17 cellular contexts compared by ENCODE assay signal in genomic region chr2:11239718-11240462, GRCh38.
DNase-seq lines count a peak whose midpoint lies in the region; ATAC-seq, FAIRE-seq and TF ChIP-seq lines count a peak whose summit lies in the region.
"Had no signal": no experiment of that assay in that cellular context is flagged by ENCODE, and none has a peak within 500 bp of the region (broad histone marks: within the 10 kb centered on the region; RNA-seq: fewer than 3 reads in every experiment).

No MANE protein-coding gene starts in this region.

- no peak overlapping the region for H3K27ac ChIP-seq in BLaER1
- no peak overlapping the region for H3K27ac ChIP-seq in mammary epithelial cell (ENCODE audit: insufficient read depth, low read depth, low read length)
- no peak overlapping the region for H3K27ac ChIP-seq in HepG2 (ENCODE audit: extremely low read length, insufficient read depth, low read length)
- H3K27ac ChIP-seq: HL-60, ovary had no signal

- TF ChIP-seq EP300 in HepG2 (IDR thresholded peaks at IDR 0.05; ENCODE audit: low read depth in 2 of 2, low read length in 2 of 2) (no peak), HepG2 (CRISPR knock-in tag; IDR thresholded peaks at IDR 0.05; ENCODE audit: borderline replicate concordance) (peak; percentile 39; the same call in 1 of the 2 replicates)

- BruUV-seq in mammary epithelial cell (replicated peaks; lab: Mats Ljungman, UMichigan) (no TSS peak), HepG2 (replicated peaks; lab: Mats Ljungman, UMichigan) (no TSS peak)

- in situ Hi-C loops in mammary epithelial cell (cut with MboI; ENCODE audit: low sequenced_read_pairs in 2 of 2), result loop anchor here (10.0 kb wide), 2 partner anchors 165 to 175 kb away; no protein-coding TSS in a partner anchor
- in situ Hi-C loops in HepG2 (cut with HindIII; ENCODE audit: extremely low pct_ligation_motif_present, low pct_unique_long_range_greater_than_20kb), result loop anchor here (5.0 kb wide), 1 partner anchor 167 kb away; no protein-coding TSS in a partner anchor

- H3K36me3 ChIP-seq in BLaER1, result peaks cover 20% of the 10 kb centered on the region
- H3K36me3 ChIP-seq in Loucy (ENCODE audit: insufficient read depth, low read length), result peaks cover 35% of the 10 kb centered on the region
- H3K36me3 ChIP-seq in mammary epithelial cell (ENCODE audit: insufficient read depth, low read length), result no peaks in the 10 kb centered on the region
- peaks cover 15 to 69% of the 10 kb centered on the region in 2 experiments for H3K36me3 ChIP-seq in HepG2 (replicated peaks in 1 of 2; ENCODE audit: control insufficient read depth in 1 of 2, insufficient read depth in 2 of 2, low read length in 2 of 2)
- H3K36me3 ChIP-seq: ovary had no signal

- peak overlapping the region; percentile 63 for H3K4me2 ChIP-seq in BLaER1
- peak overlapping the region; percentile 32 for H3K4me2 ChIP-seq in Loucy (ENCODE audit: low read depth, low read length, poor library complexity, severe bottlenecking)
- H3K4me2 ChIP-seq in mammary epithelial cell (ENCODE audit: insufficient read depth, low read depth, low read length), result no peak overlapping the region
- H3K4me2 ChIP-seq in HepG2 (ENCODE audit: low read depth, low read length), result no peak overlapping the region

- 51% methylated on average over 5 of the region's 5 CpGs for WGBS in mammary epithelial cell (ENCODE audit: low coverage, missing lambda C conversion rate)
- WGBS in HepG2 (ENCODE audit: low lambda C conversion rate), result 88% methylated on average over 5 of the region's 5 CpGs

- TF ChIP-seq POLR2A in HepG2 (IDR thresholded peaks at IDR 0.05; ENCODE audit: insufficient read depth in 1 of 2, low read depth in 2 of 2, low read length in 2 of 2), result no peak

- no peaks in the 10 kb centered on the region for H3F3A ChIP-seq in Loucy (ENCODE audit: low read depth)

- H3K9ac ChIP-seq in BLaER1, result no peak overlapping the region
- H3K9ac ChIP-seq in Loucy (ENCODE audit: low read depth, low read length, poor library complexity, severe bottlenecking), result no peak overlapping the region
- no peak overlapping the region for H3K9ac ChIP-seq in mammary epithelial cell (ENCODE audit: insufficient read depth, low read length)
- no peak overlapping the region for H3K9ac ChIP-seq in HepG2 (ENCODE audit: insufficient read depth, low read depth, low read length)

- H2AFZ ChIP-seq in Loucy (ENCODE audit: low read length) (no peak overlapping the region), mammary epithelial cell (ENCODE audit: low read depth, low read length) (no peak overlapping the region), HepG2 (ENCODE audit: low read length) (no peak overlapping the region)

- FAIRE-seq in HepG2 (lab: Jason Lieb, UNC), result no peak

- H4K20me1 ChIP-seq in BLaER1, result peaks cover 69% of the 10 kb centered on the region
- H4K20me1 ChIP-seq in Loucy (ENCODE audit: insufficient read depth, low read length, poor library complexity, severe bottlenecking), result peaks cover 25% of the 10 kb centered on the region
- no peaks in the 10 kb centered on the region for H4K20me1 ChIP-seq in mammary epithelial cell (ENCODE audit: insufficient read depth, low read length)
- peaks cover 72% of the 10 kb centered on the region for H4K20me1 ChIP-seq in HepG2 (ENCODE audit: insufficient read depth, low read length)

- CTCF ChIA-PET in mammary epithelial cell (lab: Charles Lee; ENCODE audit: low non-redundant PET) (interaction anchor here (0.6 kb wide), 1 partner anchor 36 kb away, joined by 3 read pairs; no protein-coding TSS in a partner anchor), HepG2 (lab: Yijun Ruan, JAX; ENCODE audit: low intra/inter-chr PET ratio, low total read pairs) (no interaction called here)

- H3K4me1 ChIP-seq in BLaER1 (peaks cover 25% of the 10 kb centered on the region), Loucy (ENCODE audit: insufficient read depth, low read length, poor library complexity, severe bottlenecking) (peaks cover 17% of the 10 kb centered on the region), mammary epithelial cell (ENCODE audit: insufficient read depth, low read length) (peaks cover 8% of the 10 kb centered on the region), HepG2 (ENCODE audit: insufficient read depth, low read length) (peaks cover 37% of the 10 kb centered on the region)
- H3K4me1 ChIP-seq: Caco-2 had no signal

- H3K9me2 ChIP-seq in Loucy (replicated peaks; ENCODE audit: low read depth, low read length), result no peaks in the 10 kb centered on the region

- H3K4me3 ChIP-seq in BLaER1, result no peak overlapping the region
- H3K4me3 ChIP-seq in Loucy (ENCODE audit: low read length, poor library complexity, severe bottlenecking), result no peak overlapping the region
- no peak overlapping the region for H3K4me3 ChIP-seq in mammary epithelial cell (replicated peaks in 1 of 3; ENCODE audit: insufficient read depth in 1 of 3, low read depth in 2 of 3, low read length in 3 of 3)
- H3K4me3 ChIP-seq in HepG2 (replicated peaks in 1 of 3; ENCODE audit: insufficient read depth in 1 of 3, low read depth in 2 of 3, low read length in 3 of 3), result no peak overlapping the region
- H3K4me3 ChIP-seq: ovary had no signal

- H3K79me2 ChIP-seq in Loucy (ENCODE audit: insufficient read depth, low read length) (peaks cover 67% of the 10 kb centered on the region), mammary epithelial cell (ENCODE audit: insufficient read depth, low read length) (peaks cover 52% of the 10 kb centered on the region), HepG2 (ENCODE audit: insufficient read depth, low read length) (peaks cover 96% of the 10 kb centered on the region)

- no peak for TF ChIP-seq RAD21 in HepG2 (CRISPR knock-in tag; IDR thresholded peaks at IDR 0.05)

- DNase-seq in mammary epithelial cell (peak; percentile 57), HepG2 (ENCODE audit: low spot score) (peak; percentile 70), NCI-H1436 (lab: John Stamatoyannopoulos, UW) (no peak)
- DNase-seq in activated CD4-positive, CD25-positive, alpha-beta regulatory T cell (lab: John Stamatoyannopoulos, UW), result no peak
- DNase-seq: activated CD4-positive, alpha-beta memory T cell treated with anti-CD3 and anti-CD28 coated beads, Interleukin-2, amount 10 ng/mL, durations not matched to agents 7 days and 5 days; aorta; Caco-2; Kasumi-1; NCI-H2081; NCI-H774; ovary had no signal

- POLR2A ChIA-PET in HepG2 (lab: Yijun Ruan, JAX), result no interaction called here

- peak; percentile 54 for ATAC-seq in HepG2
- no peak for ATAC-seq in HG02759 (IDR thresholded peaks at IDR 0.05; ENCODE audit: unreplicated experiment)
- no peak for ATAC-seq in GM19397 (IDR thresholded peaks at IDR 0.05; ENCODE audit: unreplicated experiment)
- ATAC-seq: activated T-helper 17 cell treated with anti-CD3 and anti-CD28 coated beads, Interleukin-2, amount 50 U/mL, for 72 hours had no signal

- intact Hi-C loops in mammary epithelial cell (cut with micrococcal nuclease), result loop anchor here (5.0 kb wide), 1 partner anchor 102 kb away; the partner anchor contains the start of gene ROCK2
- intact Hi-C loops in HepG2 (cut with micrococcal nuclease; ENCODE audit: unreplicated experiment), result loop anchor here (2.0 to 5.0 kb wide), 2 partner anchors 103 to 172 kb away; no protein-coding TSS in a partner anchor

- no peaks in the 10 kb centered on the region for H3K9me3 ChIP-seq in BLaER1
- no peaks in the 10 kb centered on the region for H3K9me3 ChIP-seq in Loucy (ENCODE audit: insufficient read depth, low read depth, low read length)
- H3K9me3 ChIP-seq in mammary epithelial cell (replicated peaks; ENCODE audit: insufficient read depth, low read length), result no peaks in the 10 kb centered on the region
- H3K9me3 ChIP-seq in HepG2 (ENCODE audit: low read length), result no peaks in the 10 kb centered on the region
- H3K9me3 ChIP-seq: Caco-2, ovary had no signal

- TF ChIP-seq CTCF in Loucy (conservative IDR thresholded peaks at IDR 0.05; ENCODE audit: low read length) (no peak), mammary epithelial cell (conservative IDR thresholded peaks at IDR 0.05 in 1 of 2, IDR thresholded peaks at IDR 0.05 in 1 of 2; ENCODE audit: extremely low read depth in 1 of 2, insufficient read depth in 1 of 2, low read depth in 1 of 2, low read length in 2 of 2) (no peak), HepG2 (CRISPR knock-in tag; IDR thresholded peaks at IDR 0.05) (no peak)

- dilution Hi-C loops in mammary epithelial cell (cut with HindIII; ENCODE audit: low sequenced_read_pairs), result no loop called here

- H3K27me3 ChIP-seq in BLaER1, result no peaks in the 10 kb centered on the region
- no peaks in the 10 kb centered on the region for H3K27me3 ChIP-seq in Loucy (ENCODE audit: insufficient read depth, low read length, poor library complexity, severe bottlenecking)
- H3K27me3 ChIP-seq in mammary epithelial cell (ENCODE audit: insufficient read depth, low read length), result no peaks in the 10 kb centered on the region
- H3K27me3 ChIP-seq in HepG2 (ENCODE audit: control insufficient read depth in 1 of 2, insufficient read depth in 2 of 2, low read length in 2 of 2), result no peaks in the 10 kb centered on the region
- H3K27me3 ChIP-seq: ovary had no signal

TF ChIP-seq in HepG2, 621 proteins besides CTCF, POLR2A, EP300 and RAD21 (continues in another document):
- TF ChIP-seq MEF2D (CRISPR knock-in tag; IDR thresholded peaks at IDR 0.05) (no peak), ELK4 (CRISPR knock-in tag; IDR thresholded peaks at IDR 0.05; ENCODE audit: borderline replicate concordance) (no peak), IKZF4 (CRISPR knock-in tag; IDR thresholded peaks at IDR 0.05; ENCODE audit: borderline replicate concordance, low read depth, not compliant biosample characterization) (no peak), TEAD3 (CRISPR knock-in tag; optimal IDR thresholded peaks at IDR 0.05; ENCODE audit: borderline replicate concordance) (peak; percentile 67), ETV5 (CRISPR knock-in tag; IDR thresholded peaks at IDR 0.05; ENCODE audit: borderline replicate concordance) (peak; percentile 42; the same call in 1 of the 2 replicates)

Comparison
In these comparisons a context has a peak if more than half of its experiments do, and no peak if none do; other contexts are left out.
1. H3K4me2 ChIP-seq: peak in BLaER1 (single experiment) and Loucy (single experiment); none in mammary epithelial cell (single experiment) and HepG2 (single experiment).
2. DNase-seq: peak in mammary epithelial cell (single experiment) and HepG2 (single experiment); none in activated CD4-positive, CD25-positive, alpha-beta regulatory T cell (0 of 4) and NCI-H1436 (single experiment).